In the genomic region with DNA sequence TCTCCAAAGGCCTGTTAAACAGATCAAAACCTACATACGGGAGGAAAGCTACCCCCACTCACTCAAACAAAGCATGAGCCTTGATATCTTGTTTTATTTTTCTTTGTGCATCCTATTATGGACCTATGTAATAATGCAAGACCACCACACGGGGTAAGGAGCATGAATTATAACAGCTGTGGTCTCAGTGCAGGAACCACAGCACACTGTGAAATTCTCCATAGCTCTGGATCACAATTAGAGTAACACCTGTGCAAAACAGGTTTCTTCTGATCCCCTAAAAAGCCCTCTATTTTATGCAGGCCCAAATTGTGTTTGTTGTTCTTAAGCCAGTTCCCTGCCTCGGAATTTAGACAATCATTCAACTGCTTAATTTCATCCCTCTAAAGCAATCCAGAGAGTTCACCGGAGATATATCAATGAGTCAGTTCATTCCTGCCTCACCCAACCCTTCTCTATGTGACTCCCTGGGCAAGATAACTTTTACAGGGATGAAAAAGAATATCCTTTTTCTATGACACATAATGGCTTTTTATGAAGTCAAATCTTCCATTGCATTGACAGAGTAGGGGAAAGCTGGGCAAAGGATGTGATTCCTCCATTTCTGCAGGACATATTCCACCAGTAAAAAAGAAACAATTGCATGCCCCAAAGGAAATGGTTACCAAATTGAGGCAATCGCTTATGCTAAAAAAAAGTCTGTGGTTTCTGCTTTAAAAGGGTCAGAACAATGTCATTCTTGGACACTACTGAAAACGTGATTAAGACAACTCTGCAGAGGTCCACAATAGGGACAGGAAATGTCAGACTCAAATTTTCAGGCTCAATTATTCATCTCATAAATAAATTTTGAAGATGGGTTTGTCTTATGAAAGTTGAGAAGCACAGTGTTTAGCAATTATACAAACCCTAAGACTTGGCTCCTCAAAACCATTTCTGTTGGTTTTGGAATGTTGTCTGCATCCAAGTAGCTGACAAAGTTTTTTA, we compare ENCODE assay signal across 1 cellular context.
TF ChIP-seq lines count a peak whose summit lies in the region.

No MANE protein-coding gene starts in this region.

TF ChIP-seq in H1, 55 proteins besides CTCF, POLR2A, EP300 and RAD21 (continued from another document):
- TF ChIP-seq ASH2L (IDR thresholded peaks at IDR 0.05; ENCODE audit: low read length) = no peak
- TF ChIP-seq TBP (IDR thresholded peaks at IDR 0.05; ENCODE audit: low read depth, low read length) = no peak
- no peak for TF ChIP-seq HDAC6 (IDR thresholded peaks at IDR 0.05; ENCODE audit: low read depth, low read length)
- no peak for TF ChIP-seq SP1 (IDR thresholded peaks at IDR 0.05; ENCODE audit: low read depth, low read length)
- TF ChIP-seq, protein P1, sequence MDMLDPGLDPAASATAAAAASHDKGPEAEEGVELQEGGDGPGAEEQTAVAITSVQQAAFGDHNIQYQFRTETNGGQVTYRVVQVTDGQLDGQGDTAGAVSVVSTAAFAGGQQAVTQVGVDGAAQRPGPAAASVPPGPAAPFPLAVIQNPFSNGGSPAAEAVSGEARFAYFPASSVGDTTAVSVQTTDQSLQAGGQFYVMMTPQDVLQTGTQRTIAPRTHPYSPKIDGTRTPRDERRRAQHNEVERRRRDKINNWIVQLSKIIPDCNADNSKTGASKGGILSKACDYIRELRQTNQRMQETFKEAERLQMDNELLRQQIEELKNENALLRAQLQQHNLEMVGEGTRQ (IDR thresholded peaks at IDR 0.05; ENCODE audit: low read length) = no peak
- no peak for TF ChIP-seq SUZ12 (IDR thresholded peaks at IDR 0.05; ENCODE audit: low read length)
- TF ChIP-seq FOSL1 (IDR thresholded peaks at IDR 0.05; ENCODE audit: insufficient read depth, low read depth, low read length) = no peak
- no peak for TF ChIP-seq KDM5A (IDR thresholded peaks at IDR 0.05; ENCODE audit: low read length)
- no peak for TF ChIP-seq CREB1 (IDR thresholded peaks at IDR 0.05)
- no peak for TF ChIP-seq CHD1 (IDR thresholded peaks at IDR 0.05; ENCODE audit: low read depth, low read length)
- TF ChIP-seq BCL11A (IDR thresholded peaks at IDR 0.05; ENCODE audit: low read depth in 2 of 2, low read length in 2 of 2) = no peak
- no peak for TF ChIP-seq TAF1 (IDR thresholded peaks at IDR 0.05; ENCODE audit: low read depth, low read length)
- no peak for TF ChIP-seq CBX8 (IDR thresholded peaks at IDR 0.05; ENCODE audit: borderline replicate concordance, low read depth, low read length)
